ENCODE assay signal across 12 cellular contexts in genomic region chr15:59232476-59232875, GRCh38. TPM values are rescaled to one million over a fixed set of nuclear protein-coding genes. Genes with fewer than 3 reads are reported as not detected.
DNase-seq lines count a peak whose midpoint lies in the region; TF ChIP-seq lines count a peak whose summit lies in the region.
"Had no signal": no experiment of that assay in that cellular context is flagged by ENCODE, and none has a peak within 500 bp of the region (broad histone marks: within the 10 kb centered on the region; RNA-seq: fewer than 3 reads in every experiment).

No MANE protein-coding gene starts in this region.

- peaks cover 0 to 16% of the 10 kb centered on the region in 2 donors for H3K4me1 ChIP-seq in ascending aorta
- H3K4me1 ChIP-seq in smooth muscle cell (ENCODE audit: low read depth) = no peaks in the 10 kb centered on the region
- H3K4me1 ChIP-seq in transverse colon = peaks cover 0 to 14% (median 6%) of the 10 kb centered on the region in 4 donors

- intact Hi-C loops in ascending aorta (cut with DNase I) (loop anchor here (1.0 to 5.0 kb wide), 3 partner anchors 9 to 80 kb away; no protein-coding TSS in a partner anchor), transverse colon (cut with DNase I; ENCODE audit: low total_unique reads) (no loop called here)

- H3K79me2 ChIP-seq in smooth muscle cell (ENCODE audit: low read depth) = no peaks in the 10 kb centered on the region

- no peak for TF ChIP-seq EP300 in transverse colon (IDR thresholded peaks at IDR 0.05; ENCODE audit: low read depth)

- H3K9ac ChIP-seq in smooth muscle cell (ENCODE audit: low read depth) = no peak overlapping the region

- H3K27me3 ChIP-seq in ascending aorta = no peaks in the 10 kb centered on the region
- H3K27me3 ChIP-seq in smooth muscle cell (ENCODE audit: low read depth) = no peaks in the 10 kb centered on the region
- H3K27me3 ChIP-seq in transverse colon = no peaks in the 10 kb centered on the region
- H3K27me3 ChIP-seq: adrenal gland had no signal

- no peaks in the 10 kb centered on the region for H3K9me3 ChIP-seq in ascending aorta
- no peaks in the 10 kb centered on the region for H3K9me3 ChIP-seq in smooth muscle cell (replicated peaks; ENCODE audit: low read depth)
- H3K9me3 ChIP-seq in transverse colon = no peaks in the 10 kb centered on the region
- H3K9me3 ChIP-seq: adrenal gland had no signal

- no peak for TF ChIP-seq CTCF in ascending aorta (IDR thresholded peaks at IDR 0.05)
- no peak for TF ChIP-seq CTCF in foreskin fibroblast (IDR thresholded peaks at IDR 0.05; ENCODE audit: low read depth, low read length)
- no peak for TF ChIP-seq CTCF in smooth muscle cell (IDR thresholded peaks at IDR 0.05; ENCODE audit: borderline replicate concordance, insufficient read depth, poor library complexity, severe bottlenecking)
- no peak for TF ChIP-seq CTCF in transverse colon (IDR thresholded peaks at IDR 0.05)
- TF ChIP-seq CTCF in GM10266 (IDR thresholded peaks at IDR 0.05; ENCODE audit: control insufficient read depth, insufficient read depth, low read depth, missing control alignments) = no peak

- no peak for TF ChIP-seq POLR2A in transverse colon (IDR thresholded peaks at IDR 0.05)

- no peaks in the 10 kb centered on the region for H3F3A ChIP-seq in smooth muscle cell (ENCODE audit: low read depth)

- H2AFZ ChIP-seq in smooth muscle cell (ENCODE audit: low read depth) = no peak overlapping the region

- peak overlapping the region; percentile 27 for H3K4me2 ChIP-seq in smooth muscle cell

- H3K27ac ChIP-seq in ascending aorta (peak overlapping the region; percentile 32 to 46), smooth muscle cell (ENCODE audit: low read depth) (peak overlapping the region; percentile 55), transverse colon (peak overlapping the region in 2 of 4 donors; percentile 19 to 27)

- H3K4me3 ChIP-seq in ascending aorta = no peak overlapping the region
- H3K4me3 ChIP-seq in foreskin fibroblast (ENCODE audit: low read depth in 1 of 2, low read length in 2 of 2) = no peak overlapping the region
- no peak overlapping the region for H3K4me3 ChIP-seq in smooth muscle cell
- H3K4me3 ChIP-seq in transverse colon = no peak overlapping the region
- H3K4me3 ChIP-seq: adrenal gland had no signal

- peaks cover 0 to 17% of the 10 kb centered on the region in 2 donors for H3K36me3 ChIP-seq in ascending aorta
- no peaks in the 10 kb centered on the region for H3K36me3 ChIP-seq in smooth muscle cell (ENCODE audit: low read depth)
- no peaks in the 10 kb centered on the region for H3K36me3 ChIP-seq in transverse colon
- H3K36me3 ChIP-seq: adrenal gland had no signal

- DNase-seq in GM04504 (ENCODE audit: low read depth) (peak; percentile 66), ascending aorta (ENCODE audit: low spot score in 2 of 2) (no peak), foreskin fibroblast (peak; percentile 76 to 85), smooth muscle cell (lab: John Stamatoyannopoulos, UW; ENCODE audit: unreplicated experiment) (no peak), transverse colon (no peak), NCI-H1417 (lab: John Stamatoyannopoulos, UW) (no peak), GM10266 (ENCODE audit: extremely low spot score) (no peak)
- DNase-seq in stimulated activated CD4-positive, alpha-beta T cell treated with anti-CD3 and anti-CD28 coated beads, Interleukin-4, amount 100 ng/mL, for 24 hours = no peak
- DNase-seq: activated CD4-positive, alpha-beta T cell treated with anti-CD3 and anti-CD28 coated beads, Interleukin-2, amount 50 U/mL, for 1 hour; adrenal gland; DMS53 had no signal

- 52% methylated on average over 1 of the region's 1 CpG for WGBS in smooth muscle cell (ENCODE audit: low lambda C conversion rate)
- 36% methylated on average over 1 of the region's 1 CpG; no CpG with 5 or more reads in 1 of the 2 donors for WGBS in transverse colon (ENCODE audit: low coverage in 1 of 2), 2 donors

- in situ Hi-C loops in transverse colon (cut with MboI; ENCODE audit: low pct_ligation_motif_present in 1 of 4, low pct_unique_long_range_greater_than_20kb in 1 of 4, low sequenced_read_pairs in 3 of 4) = no loop called here

- H4K20me1 ChIP-seq in smooth muscle cell (ENCODE audit: low read depth) = no peaks in the 10 kb centered on the region

RNA-seq across cellular contexts. Expression of gene LDHAL6B, which starts 25.8 kb away (rescaled TPM):
- total RNA-seq in ascending aorta (not detected), smooth muscle cell (not detected in 2 replicates), transverse colon (not detected)
- polyA plus RNA-seq in smooth muscle cell = 0.20 TPM in 1 of 2 replicates, not detected in the other
- total RNA-seq: adrenal gland, progenitor cell of endocrine pancreas had no signal
- polyA plus RNA-seq: adrenal gland had no signal

Comparison
In these comparisons a context has a peak if more than half of its experiments do, and no peak if none do; other contexts are left out.
1. DNase-seq: peak in GM04504 (single experiment) and foreskin fibroblast (2 of 2); none in ascending aorta (0 of 2), smooth muscle cell (single experiment), stimulated activated CD4-positive, alpha-beta T cell treated with anti-CD3 and anti-CD28 coated beads, Interleukin-4, amount 100 ng/mL, for 24 hours (single experiment), transverse colon (single experiment), NCI-H1417 (0 of 3) and GM10266 (single experiment).